17 cellular contexts compared by ENCODE assay signal in genomic region chr10:31347705-31348104, GRCh38. TPM values are rescaled to one million over a fixed set of nuclear protein-coding genes. Genes with fewer than 3 reads are reported as not detected.
DNase-seq lines count a peak whose midpoint lies in the region; ATAC-seq and TF ChIP-seq lines count a peak whose summit lies in the region.
"Had no signal": no experiment of that assay in that cellular context is flagged by ENCODE, and none has a peak within 500 bp of the region (broad histone marks: within the 10 kb centered on the region; RNA-seq: fewer than 3 reads in every experiment).

No MANE protein-coding gene starts in this region.

- H4K91ac ChIP-seq in mesenchymal stem cell (ENCODE audit: low read length) (no peak overlapping the region), H9 (ENCODE audit: insufficient read length, low read depth, low read length) (no peak overlapping the region)

- H2BK120ac ChIP-seq in mesenchymal stem cell (ENCODE audit: low read depth, low read length) (no peak overlapping the region), H9 (ENCODE audit: low read depth, low read length, poor library complexity, severe bottlenecking) (no peak overlapping the region)

- H3K56ac ChIP-seq in H9 (ENCODE audit: insufficient read length, low read depth, low read length), result no peak overlapping the region

- H3K14ac ChIP-seq in mesenchymal stem cell (ENCODE audit: low read length in 2 of 2) (no peak overlapping the region), H9 (ENCODE audit: insufficient read depth, low read length) (no peak overlapping the region)

- TF ChIP-seq CTCF in H9 (conservative IDR thresholded peaks at IDR 0.05), result no peak

- in situ Hi-C loops in KBM-7 (cut with MboI; ENCODE audit: low pct_unique_long_range_greater_than_20kb, low sequenced_read_pairs), result no loop called here

- H2BK5ac ChIP-seq in mesenchymal stem cell (ENCODE audit: low read depth, low read length, poor library complexity, severe bottlenecking), result no peak overlapping the region
- H2BK5ac ChIP-seq in H9 (ENCODE audit: insufficient read length, low read length), result no peak overlapping the region

- H3K4me1 Mint-ChIP-seq in CD4-positive, alpha-beta memory T cell, result peaks cover 44 to 65% (median 52%) of the 10 kb centered on the region in 4 donors
- peaks cover 46% of the 10 kb centered on the region for H3K4me1 Mint-ChIP-seq in T-helper 17 cell
- peaks cover 4 to 13% of the 10 kb centered on the region in 2 experiments; a peak in 2 of 4 replicates for H3K4me1 Mint-ChIP-seq in H9

- no peaks in the 10 kb centered on the region for H3K9me3 Mint-ChIP-seq in CD4-positive, alpha-beta memory T cell
- H3K9me3 Mint-ChIP-seq in H9, result no peaks in the 10 kb centered on the region
- H3K9me3 Mint-ChIP-seq: activated naive CD4-positive, alpha-beta T cell treated with anti-CD3 and anti-CD28 coated beads, Interleukin-2, amount 10 ng/mL, durations not matched to agents 7 days and 5 days; GM23338 had no signal

- H3K27ac ChIP-seq in CD4-positive, alpha-beta memory T cell (ENCODE audit: low read depth, low read length), result no peak overlapping the region
- no peak overlapping the region for H3K27ac ChIP-seq in mesenchymal stem cell (ENCODE audit: low read length, poor library complexity, severe bottlenecking)
- H3K27ac ChIP-seq in H9 (ENCODE audit: insufficient read length, low read depth, low read length), result no peak overlapping the region
- H3K27ac ChIP-seq: lower lobe of right lung, right atrium auricular region, thyroid gland had no signal

- no peaks in the 10 kb centered on the region for H3K27me3 Mint-ChIP-seq in CD4-positive, alpha-beta memory T cell
- H3K27me3 Mint-ChIP-seq in T-helper 17 cell, result no peaks in the 10 kb centered on the region
- H3K27me3 Mint-ChIP-seq in H9 (ENCODE audit: low read depth), result no peaks in the 10 kb centered on the region
- H3K27me3 Mint-ChIP-seq: activated naive CD4-positive, alpha-beta T cell treated with anti-CD3 and anti-CD28 coated beads, Interleukin-2, amount 10 ng/mL, durations not matched to agents 7 days and 5 days had no signal

- H3T11ph ChIP-seq in H9 (ENCODE audit: low read length), result no peak overlapping the region

- H3K18ac ChIP-seq in mesenchymal stem cell (ENCODE audit: low read depth in 1 of 2, low read length in 2 of 2), result no peak overlapping the region
- H3K18ac ChIP-seq in H9 (ENCODE audit: insufficient read length, low read depth, low read length), result no peak overlapping the region

- no peaks in the 10 kb centered on the region for H3K79me2 ChIP-seq in H9 (ENCODE audit: insufficient read depth, low read length)

- H3K4me1 ChIP-seq in CD4-positive, alpha-beta memory T cell (ENCODE audit: insufficient read depth, low read length), result peaks cover 70% of the 10 kb centered on the region
- H3K4me1 ChIP-seq in mesenchymal stem cell (ENCODE audit: control insufficient read depth, insufficient read depth, low read depth, low read length) (peaks cover 2% of the 10 kb centered on the region), H9 (ENCODE audit: insufficient read depth, low read length) (no peaks in the 10 kb centered on the region)

- DNase-seq in CD4-positive, alpha-beta memory T cell, result no peak
- peak; percentile 32 for DNase-seq in DMS 273 treated with DMSO at 0.1 percent for 48 hours (lab: John Stamatoyannopoulos, UW)
- DNase-seq in T-helper 17 cell, result no peak
- DNase-seq in mesenchymal stem cell, result no peak
- DNase-seq in KBM-7, result no peak
- DNase-seq in H9, result no peak
- no peak for DNase-seq in glomerular visceral epithelial cell (ENCODE audit: extremely low spot score)
- DNase-seq: activated naive CD4-positive, alpha-beta T cell treated with anti-CD3 and anti-CD28 coated beads, Interleukin-2, amount 10 ng/mL, durations not matched to agents 7 days and 5 days; Kasumi-1; lower lobe of right lung; NCI-H2171; NCI-H69; SHP77 treated with DMSO at 0.1 percent for 48 hours; T-helper 9 cell; thyroid gland had no signal

- H2AK5ac ChIP-seq in mesenchymal stem cell (ENCODE audit: low read length, severe bottlenecking), result no peak overlapping the region
- H2AK5ac ChIP-seq in H9 (ENCODE audit: insufficient read length, low read length), result no peak overlapping the region

- no peaks in the 10 kb centered on the region for H3K9me3 ChIP-seq in CD4-positive, alpha-beta memory T cell (ENCODE audit: control insufficient read depth in 1 of 2, low read length in 2 of 2)
- no peaks in the 10 kb centered on the region for H3K9me3 ChIP-seq in T-helper 17 cell (ENCODE audit: control insufficient read depth, low read length, poor library complexity, severe bottlenecking)
- no peaks in the 10 kb centered on the region for H3K9me3 ChIP-seq in mesenchymal stem cell (ENCODE audit: control insufficient read depth, low read length)
- no peaks in the 10 kb centered on the region for H3K9me3 ChIP-seq in H9 (ENCODE audit: control insufficient read depth, low read depth, low read length)
- H3K9me3 ChIP-seq: lower lobe of right lung, right atrium auricular region, thyroid gland had no signal

- CTCF ChIA-PET in CD4-positive, alpha-beta memory T cell (lab: Charles Lee; ENCODE audit: partially characterized antibody), result no interaction called here

- no peaks in the 10 kb centered on the region for H3K36me3 Mint-ChIP-seq in CD4-positive, alpha-beta memory T cell
- no peaks in the 10 kb centered on the region for H3K36me3 Mint-ChIP-seq in T-helper 17 cell (ENCODE audit: low read depth)
- no peaks in the 10 kb centered on the region for H3K36me3 Mint-ChIP-seq in H9 (ENCODE audit: insufficient read depth in 1 of 3, low read depth in 3 of 3)
- H3K36me3 Mint-ChIP-seq: activated naive CD4-positive, alpha-beta T cell treated with anti-CD3 and anti-CD28 coated beads, Interleukin-2, amount 10 ng/mL, durations not matched to agents 7 days and 5 days had no signal

- H2AFZ ChIP-seq in mesenchymal stem cell (ENCODE audit: low read depth, low read length) (no peak overlapping the region), H9 (ENCODE audit: low read length) (no peak overlapping the region)
- H2AFZ ChIP-seq: GM23338 had no signal

- H4K8ac ChIP-seq in mesenchymal stem cell (ENCODE audit: low read length) (no peak overlapping the region), H9 (replicated peaks; ENCODE audit: insufficient read length, low read depth, low read length) (no peak overlapping the region)

- H3K4me2 ChIP-seq in mesenchymal stem cell (ENCODE audit: low read length, poor library complexity, severe bottlenecking) (no peak overlapping the region), H9 (ENCODE audit: insufficient read depth, insufficient read length, low read length) (no peak overlapping the region)
- H3K4me2 ChIP-seq: GM23338 had no signal

- peak overlapping the region in 5 of 7 donors; percentile 15 to 81 (median 31) for H3K27ac Mint-ChIP-seq in CD4-positive, alpha-beta memory T cell
- H3K27ac Mint-ChIP-seq in T-helper 17 cell, result peak overlapping the region; percentile 87
- H3K27ac Mint-ChIP-seq in H9, result no peak overlapping the region
- H3K27ac Mint-ChIP-seq: activated naive CD4-positive, alpha-beta T cell treated with anti-CD3 and anti-CD28 coated beads, Interleukin-2, amount 10 ng/mL, durations not matched to agents 7 days and 5 days; GM23338 had no signal

- no peak overlapping the region for H4K5ac ChIP-seq in H9 (ENCODE audit: insufficient read length, low read depth, low read length)

- H3K79me1 ChIP-seq in mesenchymal stem cell (replicated peaks; ENCODE audit: low read length, poor library complexity, severe bottlenecking), result peaks cover 5% of the 10 kb centered on the region
- H3K79me1 ChIP-seq in H9 (ENCODE audit: insufficient read depth, low read depth, low read length, poor library complexity, severe bottlenecking), result no peaks in the 10 kb centered on the region

- H3K9ac ChIP-seq in mesenchymal stem cell (ENCODE audit: low read length) (peak overlapping the region; percentile 33), H9 (ENCODE audit: extremely low read depth, insufficient read length, low read length) (no peak overlapping the region)

- H3K23me2 ChIP-seq in H9 (ENCODE audit: insufficient read length, low read depth, low read length, poor library complexity, severe bottlenecking), result no peaks in the 10 kb centered on the region

- H2BK15ac ChIP-seq in mesenchymal stem cell (ENCODE audit: low read depth, poor library complexity, severe bottlenecking), result no peak overlapping the region
- H2BK15ac ChIP-seq in H9 (ENCODE audit: low read depth, low read length), result no peak overlapping the region

- H3K4me3 Mint-ChIP-seq in CD4-positive, alpha-beta memory T cell, result peak overlapping the region in 7 of 8 donors; percentile 50 to 80 (median 67)
- H3K4me3 Mint-ChIP-seq in T-helper 17 cell (peak overlapping the region; percentile 56), H9 (no peak overlapping the region)
- H3K4me3 Mint-ChIP-seq: activated naive CD4-positive, alpha-beta T cell treated with anti-CD3 and anti-CD28 coated beads, Interleukin-2, amount 10 ng/mL, durations not matched to agents 7 days and 5 days; GM23338 had no signal

- H4K20me1 ChIP-seq in H9 (ENCODE audit: control insufficient read depth, insufficient read depth, insufficient read length), result no peaks in the 10 kb centered on the region

- H3K4ac ChIP-seq in mesenchymal stem cell (ENCODE audit: low read depth in 1 of 2, low read length in 2 of 2) (no peak overlapping the region), H9 (ENCODE audit: low read depth, low read length) (no peak overlapping the region)

- no peak overlapping the region for H2BK20ac ChIP-seq in H9 (ENCODE audit: low read depth, low read length, poor library complexity, severe bottlenecking)

- intact Hi-C loops in CD4-positive, alpha-beta memory T cell (cut with micrococcal nuclease), result no loop called here

- POLR2A ChIA-PET in CD4-positive, alpha-beta memory T cell (lab: Charles Lee; ENCODE audit: partially characterized antibody), result interaction anchor here (0.9 to 1.0 kb wide), 2 partner anchors 18 to 27 kb away, joined by 3 to 5 read pairs; no protein-coding TSS in a partner anchor

- no peak for ATAC-seq in T-helper 17 cell
- ATAC-seq: GM23338, lower lobe of right lung had no signal

- H3K4me3 ChIP-seq in CD4-positive, alpha-beta memory T cell (ENCODE audit: low read length in 2 of 2), result no peak overlapping the region
- no peak overlapping the region for H3K4me3 ChIP-seq in mesenchymal stem cell (ENCODE audit: insufficient read depth in 1 of 2, low read depth in 1 of 2, low read length in 2 of 2)
- H3K4me3 ChIP-seq: GM23338, lower lobe of right lung, right atrium auricular region, thyroid gland had no signal

- H3K23ac ChIP-seq in mesenchymal stem cell (ENCODE audit: low read length in 2 of 2), result no peak overlapping the region
- no peak overlapping the region for H3K23ac ChIP-seq in H9 (ENCODE audit: insufficient read length, low read depth, low read length)

- H3K27me3 ChIP-seq in CD4-positive, alpha-beta memory T cell (ENCODE audit: insufficient read depth, low read length), result no peaks in the 10 kb centered on the region
- H3K27me3 ChIP-seq in mesenchymal stem cell (ENCODE audit: control insufficient read depth in 1 of 2, insufficient read depth in 1 of 2, low read length in 2 of 2) (no peaks in the 10 kb centered on the region), H9 (ENCODE audit: insufficient read depth, low read length) (no peaks in the 10 kb centered on the region)
- H3K27me3 ChIP-seq: right atrium auricular region, thyroid gland had no signal

- no peak overlapping the region for H2BK12ac ChIP-seq in mesenchymal stem cell (ENCODE audit: low read length in 2 of 2)
- no peak overlapping the region for H2BK12ac ChIP-seq in H9 (ENCODE audit: insufficient read length, low read depth, low read length)

- H3K36me3 ChIP-seq in CD4-positive, alpha-beta memory T cell (ENCODE audit: insufficient read depth, low read length), result no peaks in the 10 kb centered on the region
- peaks cover 0 to 3% of the 10 kb centered on the region in 2 experiments for H3K36me3 ChIP-seq in mesenchymal stem cell (ENCODE audit: control insufficient read depth in 1 of 2, insufficient read depth in 2 of 2, low read depth in 1 of 2, low read length in 2 of 2)
- H3K36me3 ChIP-seq: lower lobe of right lung, right atrium auricular region, thyroid gland had no signal

RNA-seq across cellular contexts. Expression of gene ZEB1, which starts 28.7 kb away (rescaled TPM):
- total RNA-seq in CD4-positive, alpha-beta memory T cell, result 10 to 100 TPM; 68.7 to 70.6 TPM
- 10 to 100 TPM; 19.1 to 31.3 TPM for polyA plus RNA-seq in CD4-positive, alpha-beta memory T cell
- total RNA-seq in T-helper 17 cell (10 to 100 TPM; 94.6 to 97.6 TPM), H9 (2021) (0.11 and 0.39 TPM in 2 replicates)
- 32.8 TPM for polyA plus RNA-seq in mesenchymal stem cell (2013, experiment 1 of 2)
- polyA plus RNA-seq in mesenchymal stem cell (2013, experiment 2 of 2), result 34.0 TPM

Comparison
In these comparisons a context has a peak if more than half of its experiments do, and no peak if none do; other contexts are left out.
1. H3K27ac Mint-ChIP-seq: peak in CD4-positive, alpha-beta memory T cell (5 of 7) and T-helper 17 cell (single experiment); none in H9 (0 of 3).
2. H3K4me3 Mint-ChIP-seq: peak in CD4-positive, alpha-beta memory T cell (7 of 8) and T-helper 17 cell (single experiment); none in H9 (0 of 2).
3. RNA of gene ZEB1, which starts 28.7 kb away (total RNA-seq): 94.6 to 97.6 TPM in T-helper 17 cell and 68.7 to 70.6 TPM in CD4-positive, alpha-beta memory T cell; 0.11 to 0.39 TPM in H9; every median in the first group is over 10 times any median in the second.